3 cellular contexts compared by ENCODE assay signal in genomic region chr19:5563008-5563431, GRCh38.
TF ChIP-seq lines count a peak whose summit lies in the region.

No MANE protein-coding gene starts in this region.

TF ChIP-seq in SK-N-SH, 30 proteins besides CTCF, POLR2A, EP300 and RAD21 (continues in another document):
- TF ChIP-seq CHD2 (IDR thresholded peaks at IDR 0.05; ENCODE audit: low read length, partially characterized antibody) (no peak), TCF12 (IDR thresholded peaks at IDR 0.05) (no peak), TAF1 (IDR thresholded peaks at IDR 0.05; ENCODE audit: borderline replicate concordance, low read depth, low read length) (no peak), TEAD4 (IDR thresholded peaks at IDR 0.05; ENCODE audit: borderline replicate concordance, insufficient read depth) (no peak), JUND (IDR thresholded peaks at IDR 0.05) (no peak), SIN3A (IDR thresholded peaks at IDR 0.05; ENCODE audit: borderline replicate concordance, low read depth, low read length) (no peak), EZH2phosphoT487 (IDR thresholded peaks at IDR 0.05; ENCODE audit: borderline replicate concordance, low read depth) (no peak), FOXJ3 (CRISPR knock-in tag; IDR thresholded peaks at IDR 0.05) (no peak), RXRA (IDR thresholded peaks at IDR 0.05; ENCODE audit: borderline replicate concordance, low read depth) (no peak), REST (IDR thresholded peaks at IDR 0.05; ENCODE audit: low read depth, low read length) (no peak), NFIC (IDR thresholded peaks at IDR 0.05; ENCODE audit: borderline replicate concordance) (no peak), RFX5 (IDR thresholded peaks at IDR 0.05; ENCODE audit: low read length) (no peak), IRF3 (IDR thresholded peaks at IDR 0.05; ENCODE audit: low read depth, low read length) (no peak)
- TF ChIP-seq, protein P1, sequence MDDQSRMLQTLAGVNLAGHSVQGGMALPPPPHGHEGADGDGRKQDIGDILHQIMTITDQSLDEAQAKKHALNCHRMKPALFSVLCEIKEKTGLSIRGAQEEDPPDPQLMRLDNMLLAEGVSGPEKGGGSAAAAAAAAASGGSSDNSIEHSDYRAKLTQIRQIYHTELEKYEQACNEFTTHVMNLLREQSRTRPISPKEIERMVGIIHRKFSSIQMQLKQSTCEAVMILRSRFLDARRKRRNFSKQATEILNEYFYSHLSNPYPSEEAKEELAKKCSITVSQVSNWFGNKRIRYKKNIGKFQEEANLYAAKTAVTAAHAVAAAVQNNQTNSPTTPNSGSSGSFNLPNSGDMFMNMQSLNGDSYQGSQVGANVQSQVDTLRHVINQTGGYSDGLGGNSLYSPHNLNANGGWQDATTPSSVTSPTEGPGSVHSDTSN (IDR thresholded peaks at IDR 0.05), result no peak

TF ChIP-seq in SK-N-SH treated with all-trans-retinoic acid at 6 μM for 48 hours, 23 proteins besides CTCF, POLR2A, EP300 and RAD21:
- no peak for TF ChIP-seq ZFP3 (CRISPR knock-in tag; IDR thresholded peaks at IDR 0.05)

TF ChIP-seq in H1, 55 proteins besides CTCF, POLR2A, EP300 and RAD21:
- TF ChIP-seq, protein P2, sequence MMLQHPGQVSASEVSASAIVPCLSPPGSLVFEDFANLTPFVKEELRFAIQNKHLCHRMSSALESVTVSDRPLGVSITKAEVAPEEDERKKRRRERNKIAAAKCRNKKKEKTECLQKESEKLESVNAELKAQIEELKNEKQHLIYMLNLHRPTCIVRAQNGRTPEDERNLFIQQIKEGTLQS (IDR thresholded peaks at IDR 0.05; ENCODE audit: insufficient read depth, low read depth, low read length), result no peak
- TF ChIP-seq CTBP2 (IDR thresholded peaks at IDR 0.05; ENCODE audit: borderline replicate concordance, insufficient read depth, insufficient read length, low read length) (no peak), FOSL1 (IDR thresholded peaks at IDR 0.05; ENCODE audit: insufficient read depth, low read depth, low read length) (no peak), E2F6 (IDR thresholded peaks at IDR 0.05) (no peak), GTF2F1 (IDR thresholded peaks at IDR 0.05; ENCODE audit: borderline replicate concordance, low read depth, low read length) (no peak), KDM1A (IDR thresholded peaks at IDR 0.05; ENCODE audit: borderline replicate concordance, low read length) (peak; percentile 95), SAP30 (IDR thresholded peaks at IDR 0.05; ENCODE audit: insufficient read depth, insufficient replicate concordance, low read length) (no peak), TCF12 (IDR thresholded peaks at IDR 0.05; ENCODE audit: low read depth, low read length) (no peak), CHD7 (IDR thresholded peaks at IDR 0.05; ENCODE audit: insufficient replicate concordance, low read length) (no peak), ZNF274 (IDR thresholded peaks at IDR 0.05; ENCODE audit: borderline replicate concordance, extremely low read depth, low read length) (no peak), CEBPB (IDR thresholded peaks at IDR 0.05; ENCODE audit: low read depth, low read length) (no peak), HDAC2 (IDR thresholded peaks at IDR 0.05; ENCODE audit: borderline replicate concordance in 1 of 2, low read depth in 2 of 2, low read length in 2 of 2) (0 out of 4 replicates have a peak, but pooled peaks of 1 of the 2 experiments have one; percentile 39), ASH2L (IDR thresholded peaks at IDR 0.05; ENCODE audit: low read length) (no peak), TAF7 (optimal IDR thresholded peaks at IDR 0.05; ENCODE audit: borderline replicate concordance, low read depth, low read length) (no peak), RXRA (IDR thresholded peaks at IDR 0.05; ENCODE audit: insufficient read depth, low read depth, low read length) (no peak)
- TF ChIP-seq, protein P3, sequence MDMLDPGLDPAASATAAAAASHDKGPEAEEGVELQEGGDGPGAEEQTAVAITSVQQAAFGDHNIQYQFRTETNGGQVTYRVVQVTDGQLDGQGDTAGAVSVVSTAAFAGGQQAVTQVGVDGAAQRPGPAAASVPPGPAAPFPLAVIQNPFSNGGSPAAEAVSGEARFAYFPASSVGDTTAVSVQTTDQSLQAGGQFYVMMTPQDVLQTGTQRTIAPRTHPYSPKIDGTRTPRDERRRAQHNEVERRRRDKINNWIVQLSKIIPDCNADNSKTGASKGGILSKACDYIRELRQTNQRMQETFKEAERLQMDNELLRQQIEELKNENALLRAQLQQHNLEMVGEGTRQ (IDR thresholded peaks at IDR 0.05; ENCODE audit: low read length), result no peak
